Comparison of ENCODE assay signal across 11 cellular contexts in the genomic region with DNA sequence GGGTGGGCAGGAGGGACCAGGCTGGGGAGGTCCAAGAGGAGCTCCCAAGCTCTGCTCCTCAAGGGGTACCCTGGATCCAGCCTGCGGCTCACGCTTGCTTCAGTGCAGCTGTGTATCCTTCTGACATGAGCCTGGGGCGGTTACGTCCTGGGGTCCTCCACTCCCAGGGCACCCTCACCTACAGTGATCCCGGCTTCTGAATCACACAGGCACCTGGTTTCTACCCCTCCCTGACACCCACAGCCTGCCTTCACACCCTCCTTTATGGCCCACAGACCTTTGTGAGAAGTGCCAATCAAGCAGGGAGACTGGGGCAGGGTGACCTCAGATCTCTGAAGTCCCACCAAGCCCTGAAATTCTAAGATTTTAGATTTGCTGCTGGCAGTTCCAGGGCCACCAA. TPM values are rescaled to one million over a fixed set of nuclear protein-coding genes. Genes with fewer than 3 reads are reported as not detected.
DNase-seq lines count a peak whose midpoint lies in the region; ATAC-seq and TF ChIP-seq lines count a peak whose summit lies in the region.
"Had no signal": no experiment of that assay in that cellular context is flagged by ENCODE, and none has a peak within 500 bp of the region (broad histone marks: within the 10 kb centered on the region; RNA-seq: fewer than 3 reads in every experiment).

No MANE protein-coding gene starts in this region.

- H3K4me1 Mint-ChIP-seq in brain: peaks cover 40% of the 10 kb centered on the region

- no peak overlapping the region for H3K56ac ChIP-seq in IMR-90 (ENCODE audit: extremely low read depth, insufficient read depth, low read length)

- peak overlapping the region; percentile 72 for H2AK9ac ChIP-seq in IMR-90 (replicated peaks; ENCODE audit: low read depth, low read length, poor library complexity)

- H2AFZ ChIP-seq in IMR-90 (replicated peaks; ENCODE audit: low read length, poor library complexity): no peak overlapping the region

- no peak for TF ChIP-seq POLR2A in IMR-90 (IDR thresholded peaks at IDR 0.05; ENCODE audit: low read depth, low read length)

- no peak overlapping the region for H3K4ac ChIP-seq in IMR-90 (ENCODE audit: low read depth, low read length)

- no peak overlapping the region for H3K23ac ChIP-seq in IMR-90 (ENCODE audit: low read depth, low read length)

- TF ChIP-seq CTCF in IMR-90 (conservative IDR thresholded peaks at IDR 0.05; ENCODE audit: low read depth, low read length): no peak
- no peak for TF ChIP-seq CTCF in brain (conservative IDR thresholded peaks at IDR 0.05)
- no peak for TF ChIP-seq CTCF in mucosa of descending colon (IDR thresholded peaks at IDR 0.05)
- TF ChIP-seq CTCF in thoracic aorta (IDR thresholded peaks at IDR 0.05): no peak

- H3K18ac ChIP-seq in IMR-90 (ENCODE audit: low read depth, low read length): no peak overlapping the region

- CTCF ChIA-PET in IMR-90 (lab: Yijun Ruan, JAX): interaction anchor here (1.1 to 1.5 kb wide), 2 partner anchors 15 to 19 kb away, joined by 3 read pairs; no protein-coding TSS in a partner anchor

- H4K5ac ChIP-seq in IMR-90 (ENCODE audit: low read depth, low read length): no peak overlapping the region

- ATAC-seq in IMR-90 (ENCODE audit: low read depth): no peak
- ATAC-seq in mucosa of descending colon: peak; percentile 20
- no peak for ATAC-seq in thoracic aorta (ENCODE audit: insufficient number of reproducible peaks, low FRiP score, low read depth)
- no peak for ATAC-seq in GM21423 (IDR thresholded peaks at IDR 0.05; ENCODE audit: unreplicated experiment)

- no peak overlapping the region for H3K4me2 ChIP-seq in IMR-90 (ENCODE audit: low read depth, low read length)

- in situ Hi-C loops in IMR-90 (cut with MboI; ENCODE audit: low sequenced_read_pairs): no loop called here

- H3K27me3 Mint-ChIP-seq in brain: peaks cover 8% of the 10 kb centered on the region

- WGBS in IMR-90 (ENCODE audit: extremely low coverage in 2 of 2, insufficient read length in 1 of 2), 2 experiments: 88% methylated on average over 5 of the region's 5 CpGs; no CpG with 5 or more reads in 1 of the 2 experiments

- no peak overlapping the region for H3K27ac ChIP-seq in IMR-90 (ENCODE audit: insufficient read depth, low read length)
- H3K27ac ChIP-seq in thoracic aorta: no peak overlapping the region
- H3K27ac ChIP-seq: SJSA1 had no signal

- peaks cover 23% of the 10 kb centered on the region for H4K20me1 ChIP-seq in IMR-90 (ENCODE audit: insufficient read depth, low read length)

- H3K4me3 Mint-ChIP-seq in brain: peak overlapping the region; percentile 11 to 97 (median 93)

- H2BK5ac ChIP-seq in IMR-90 (ENCODE audit: low read depth, low read length, poor library complexity, severe bottlenecking): no peak overlapping the region

- H2AK5ac ChIP-seq in IMR-90 (ENCODE audit: low read depth, low read length): peak overlapping the region; percentile 21; the same call in 1 of the 2 replicates

- POLR2A ChIA-PET in IMR-90 (lab: Charles Lee; ENCODE audit: unreplicated experiment): no interaction called here

- intact Hi-C loops in IMR-90 (cut with micrococcal nuclease) (loop anchor here (5.0 kb wide), 1 partner anchor 239 kb away; no protein-coding TSS in a partner anchor), mucosa of descending colon (cut with DNase I, micrococcal nuclease) (no loop called here)

- DNase-seq in IMR-90: no peak
- DNase-seq in mucosa of descending colon: peak; percentile 68 to 72 (median 69)
- no peak for DNase-seq in thoracic aorta (ENCODE audit: low spot score)
- no peak for DNase-seq in HT-29 (ENCODE audit: low spot score)
- DNase-seq in NCI-H510A treated with DMSO at 0.1 percent for 48 hours (lab: John Stamatoyannopoulos, UW): no peak
- DNase-seq: CD4-positive, alpha-beta T cell; effector CD4-positive, alpha-beta T cell; NK-92 treated with Interleukin-12 subunit alpha and Interleukin-12 subunit beta, amount 100 ng/mL, for 24 hours had no signal

- peaks cover 29% of the 10 kb centered on the region for H3K36me3 ChIP-seq in IMR-90 (ENCODE audit: control insufficient read depth, insufficient read depth, low read length)
- peaks cover 3% of the 10 kb centered on the region for H3K36me3 ChIP-seq in mucosa of descending colon (ENCODE audit: low read depth)
- H3K36me3 ChIP-seq in thoracic aorta: peaks cover 19% of the 10 kb centered on the region

- no peaks in the 10 kb centered on the region for H3K9me3 Mint-ChIP-seq in brain
- H3K9me3 Mint-ChIP-seq: CD4-positive, alpha-beta T cell had no signal

- H3K4me1 ChIP-seq in IMR-90 (ENCODE audit: control insufficient read depth, insufficient read depth, low read length): peaks cover 7% of the 10 kb centered on the region
- peaks cover 52% of the 10 kb centered on the region for H3K4me1 ChIP-seq in mucosa of descending colon (ENCODE audit: low read depth)
- H3K4me1 ChIP-seq in thoracic aorta (ENCODE audit: control insufficient read depth in 1 of 2, low read depth in 2 of 2): peaks cover 26 to 45% of the 10 kb centered on the region in 2 donors

- H2BK15ac ChIP-seq in IMR-90 (ENCODE audit: low read depth, low read length): no peak overlapping the region

- dilution Hi-C loops in IMR-90 (cut with HindIII; ENCODE audit: low sequenced_read_pairs, unreplicated experiment): no loop called here

- H3K9me1 ChIP-seq in IMR-90 (ENCODE audit: insufficient read depth, low read length): peaks cover 9% of the 10 kb centered on the region; the same call in 1 of the 2 replicates

- no peak overlapping the region for H4K8ac ChIP-seq in IMR-90 (ENCODE audit: low read depth in 2 of 2, low read length in 2 of 2)

- H2BK20ac ChIP-seq in IMR-90 (ENCODE audit: low read depth, low read length): no peak overlapping the region

- no TSS peak for BruUV-seq in IMR-90 (replicated peaks; lab: Mats Ljungman, UMichigan)

- H3K4me3 ChIP-seq in IMR-90 (ENCODE audit: insufficient read depth, low read depth, low read length) (no peak overlapping the region), mucosa of descending colon (no peak overlapping the region), thoracic aorta (peak overlapping the region; percentile 90)

- H3K36me3 Mint-ChIP-seq in brain: peaks cover 11% of the 10 kb centered on the region

- H3K27me3 ChIP-seq in IMR-90 (ENCODE audit: control insufficient read depth, insufficient read depth, low read length): no peaks in the 10 kb centered on the region
- H3K27me3 ChIP-seq in thoracic aorta (replicated peaks; ENCODE audit: insufficient read depth): no peaks in the 10 kb centered on the region
- H3K27me3 ChIP-seq: SJSA1 had no signal

- no peak overlapping the region for H4K91ac ChIP-seq in IMR-90 (ENCODE audit: insufficient read depth, low read depth, low read length)

- H3K9me3 ChIP-seq in IMR-90 (ENCODE audit: control insufficient read depth, insufficient read depth, low read length) (no peaks in the 10 kb centered on the region), mucosa of descending colon (no peaks in the 10 kb centered on the region), thoracic aorta (no peaks in the 10 kb centered on the region)
- H3K9me3 ChIP-seq: SJSA1 had no signal

- H3K27ac Mint-ChIP-seq in brain: peak overlapping the region in 1 of 5 experiments; percentile 46
- H3K27ac Mint-ChIP-seq: CD4-positive, alpha-beta T cell had no signal

- H3K14ac ChIP-seq in IMR-90 (replicated peaks; ENCODE audit: low read depth, low read length): no peak overlapping the region

- H2BK120ac ChIP-seq in IMR-90 (ENCODE audit: low read depth, low read length): no peak overlapping the region

- TF ChIP-seq RAD21 in IMR-90 (IDR thresholded peaks at IDR 0.05; ENCODE audit: low read length): no peak

- H3K79me1 ChIP-seq in IMR-90 (ENCODE audit: low read depth in 1 of 2, low read length in 2 of 2): peaks cover 15 to 72% of the 10 kb centered on the region in 2 experiments

- H3K9ac ChIP-seq in IMR-90 (ENCODE audit: low read depth, low read length): no peak overlapping the region

TF ChIP-seq in IMR-90, 13 proteins besides CTCF, POLR2A, EP300 and RAD21:
- TF ChIP-seq MAFK (IDR thresholded peaks at IDR 0.05; ENCODE audit: low read depth, low read length): no peak
- TF ChIP-seq BHLHE40 (IDR thresholded peaks at IDR 0.05; ENCODE audit: low read depth, low read length): no peak
- no peak for TF ChIP-seq RCOR1 (IDR thresholded peaks at IDR 0.05; ENCODE audit: insufficient replicate concordance, low read length)
- TF ChIP-seq NFE2L2 (IDR thresholded peaks at IDR 0.05; ENCODE audit: low read depth, low read length): no peak
- TF ChIP-seq SMC3 (IDR thresholded peaks at IDR 0.05; ENCODE audit: low read depth, low read length): no peak

RNA-seq across cellular contexts. Expression of gene MPST, which starts 1.5 kb away (rescaled TPM):
- total RNA-seq in IMR-90 (2012; rRNA removed): 19.2 and 22.5 TPM in 2 replicates
- polyA plus RNA-seq in IMR-90 (2012; rRNA removed): 43.0 and 60.2 TPM in 2 replicates
- polyA plus RNA-seq in IMR-90 (2012; cell fraction: cytosol; rRNA removed): 54.5 and 93.1 TPM in 2 replicates
- 48.0 and 88.6 TPM in 2 replicates for polyA plus RNA-seq in IMR-90 (2012; cell fraction: nucleus; rRNA removed; ENCODE audit: low replicate concordance)
- 65.7 TPM for polyA plus RNA-seq in brain (ENCODE audit: insufficient read depth, low read depth, low replicate concordance)
- 100 to 1,000 TPM; 135 to 224 (median 186) TPM for total RNA-seq in mucosa of descending colon
- 100 to 1,000 TPM in 1 of 2 donors, 10 to 100 TPM in 1; 70.1 to 108 TPM for total RNA-seq in thoracic aorta
- 211 and 220 TPM in 2 replicates for total RNA-seq in HT-29 (2014; rRNA removed; shearing (Covaris generic))

RNA-seq across cellular contexts. Expression of gene TST, which starts 1.8 kb away (rescaled TPM):
- total RNA-seq in IMR-90 (2012; rRNA removed) (26.9 and 31.7 TPM in 2 replicates), mucosa of descending colon (100 to 1,000 TPM; 170 to 494 (median 337) TPM), thoracic aorta (10 to 100 TPM in 1 of 2 donors, 1 to 10 TPM in 1; 8.5 to 26.9 TPM)
- polyA plus RNA-seq in IMR-90 (2012; rRNA removed) (37.7 and 44.0 TPM in 2 replicates), brain (ENCODE audit: insufficient read depth, low read depth, low replicate concordance) (36.3 TPM)
- 54.2 and 60.4 TPM in 2 replicates for polyA plus RNA-seq in IMR-90 (2012; cell fraction: cytosol; rRNA removed)
- polyA plus RNA-seq in IMR-90 (2012; cell fraction: nucleus; rRNA removed; ENCODE audit: low replicate concordance): 17.1 and 33.6 TPM in 2 replicates
- total RNA-seq in HT-29 (2014; rRNA removed; shearing (Covaris generic)): 165 and 167 TPM in 2 replicates
- total RNA-seq: CD4-positive, alpha-beta T cell had no signal

RNA-seq across cellular contexts. Expression of gene KCTD17, which starts 30.5 kb away (rescaled TPM):
- 28.3 and 29.2 TPM in 2 replicates for total RNA-seq in IMR-90 (2012; rRNA removed)
- polyA plus RNA-seq in IMR-90 (2012; rRNA removed): 37.3 and 37.8 TPM in 2 replicates
- 26.9 and 44.6 TPM in 2 replicates for polyA plus RNA-seq in IMR-90 (2012; cell fraction: cytosol; rRNA removed)
- 48.0 and 87.9 TPM in 2 replicates for polyA plus RNA-seq in IMR-90 (2012; cell fraction: nucleus; rRNA removed; ENCODE audit: low replicate concordance)
- polyA plus RNA-seq in brain (ENCODE audit: insufficient read depth, low read depth, low replicate concordance): 108 TPM
- total RNA-seq in mucosa of descending colon: 10 to 100 TPM; 24.9 to 40.1 (median 31.3) TPM
- total RNA-seq in thoracic aorta: 10 to 100 TPM; 16.7 to 32.4 TPM
- 5.5 and 11.1 TPM in 2 replicates for total RNA-seq in HT-29 (2014; rRNA removed; shearing (Covaris generic))

Comparison
In these comparisons a context has a peak if more than half of its experiments do, and no peak if none do; other contexts are left out.
1. DNase-seq: peak in mucosa of descending colon (3 of 3); none in IMR-90 (single experiment), thoracic aorta (single experiment), HT-29 (single experiment) and NCI-H510A treated with DMSO at 0.1 percent for 48 hours (single experiment).